ENCODE assay signal across 9 cellular contexts in genomic region chr10:102398172-102399020, GRCh38. TPM values are rescaled to one million over a fixed set of nuclear protein-coding genes. Genes with fewer than 3 reads are reported as not detected.
DNase-seq lines count a peak whose midpoint lies in the region; ATAC-seq and TF ChIP-seq lines count a peak whose summit lies in the region.
"Had no signal": no experiment of that assay in that cellular context is flagged by ENCODE, and none has a peak within 500 bp of the region (broad histone marks: within the 10 kb centered on the region; RNA-seq: fewer than 3 reads in every experiment).

No MANE protein-coding gene starts in this region.

- CTCF ChIA-PET in OCI-LY7 (lab: Charles Lee; ENCODE audit: unreplicated experiment): interaction anchor here (0.5 to 1.3 kb wide), 2 partner anchors 47 to 195 kb away, joined by 4 read pairs; no protein-coding TSS in a partner anchor

- no TSS peak for BruUV-seq in OCI-LY7 (replicated peaks; lab: Mats Ljungman, UMichigan)

- H3K4me1 ChIP-seq in OCI-LY7 (ENCODE audit: insufficient read depth, low read length, poor library complexity, severe bottlenecking) (peaks cover 26% of the 10 kb centered on the region), gastrocnemius medialis (peaks cover 23 to 25% of the 10 kb centered on the region in 2 donors)
- peaks cover 29% of the 10 kb centered on the region for H3K4me1 ChIP-seq in effector memory CD4-positive, alpha-beta T cell (ENCODE audit: control insufficient read depth, insufficient read depth, low read length, poor library complexity, severe bottlenecking)

- DNase-seq in GM06990 (ENCODE audit: extremely low read depth, insufficient read length) (no peak), OCI-LY7 (ENCODE audit: low spot score) (no peak), gastrocnemius medialis (no peak), LoVo (ENCODE audit: low spot score) (no peak), amniotic stem cell (lab: John Stamatoyannopoulos, UW) (no peak), cerebellar nuclear complex (lab: John Stamatoyannopoulos, UW) (no peak), medulla oblongata (ENCODE audit: extremely low spot score) (no peak)
- DNase-seq in effector memory CD4-positive, alpha-beta T cell: no peak

- ATAC-seq in gastrocnemius medialis: no peak

- no peak for TF ChIP-seq POLR2A in gastrocnemius medialis (IDR thresholded peaks at IDR 0.05)

- H4K20me1 ChIP-seq in OCI-LY7 (ENCODE audit: insufficient read depth, low read length): no peaks in the 10 kb centered on the region

- TF ChIP-seq CTCF in GM06990 (IDR thresholded peaks at IDR 0.05; ENCODE audit: insufficient read depth, low read length, poor library complexity, severe bottlenecking) (no peak), OCI-LY7 (conservative IDR thresholded peaks at IDR 0.05; ENCODE audit: low read length) (no peak), gastrocnemius medialis (IDR thresholded peaks at IDR 0.05 in 4 of 5, conservative IDR thresholded peaks at IDR 0.05 in 1 of 5) (no peak)

- POLR2A ChIA-PET in OCI-LY7 (lab: Charles Lee): interaction anchor here (0.9 to 1.6 kb wide), 2 partner anchors 22 to 132 kb away, joined by 3 to 5 read pairs; partner anchors contain the start of gene FBXL15

- intact Hi-C loops in OCI-LY7 (cut with micrococcal nuclease; ENCODE audit: unreplicated experiment) (loop anchor here (1.0 to 5.0 kb wide), 4 partner anchors 23 to 231 kb away; no protein-coding TSS in a partner anchor), gastrocnemius medialis (cut with DNase I; ENCODE audit: low total_unique reads) (loop anchor here (1.0 to 5.0 kb wide), 4 partner anchors 23 to 229 kb away; partner anchors contain the start of genes C10orf95 and PITX3)

- H3K27me3 ChIP-seq in GM06990 (replicated peaks; ENCODE audit: control insufficient read depth, insufficient read depth, low read length) (no peaks in the 10 kb centered on the region), gastrocnemius medialis (no peaks in the 10 kb centered on the region)
- H3K27me3 ChIP-seq in effector memory CD4-positive, alpha-beta T cell (replicated peaks; ENCODE audit: control insufficient read depth, insufficient read depth, low read length, poor library complexity, severe bottlenecking): no peaks in the 10 kb centered on the region

- H3K36me3 ChIP-seq in GM06990 (ENCODE audit: control insufficient read depth, insufficient read depth, low read length) (peaks cover 51% of the 10 kb centered on the region), OCI-LY7 (ENCODE audit: insufficient read depth, low read length) (peaks cover 43% of the 10 kb centered on the region), gastrocnemius medialis (peaks cover 0 to 33% of the 10 kb centered on the region in 2 donors)
- peaks cover 53% of the 10 kb centered on the region for H3K36me3 ChIP-seq in effector memory CD4-positive, alpha-beta T cell (ENCODE audit: control insufficient read depth, insufficient read depth, low read length)

- no peak overlapping the region for H2AFZ ChIP-seq in OCI-LY7 (ENCODE audit: low read length)

- in situ Hi-C loops in gastrocnemius medialis (cut with MboI; ENCODE audit: low sequenced_read_pairs in 4 of 4): loop anchor here in 3 of 4 donors (10.0 to 25.0 kb wide), 2 partner anchors 186 to 189 kb away; no protein-coding TSS in a partner anchor

- H3K9me3 ChIP-seq in OCI-LY7 (ENCODE audit: low read length) (no peaks in the 10 kb centered on the region), gastrocnemius medialis (no peaks in the 10 kb centered on the region)
- no peaks in the 10 kb centered on the region for H3K9me3 ChIP-seq in effector memory CD4-positive, alpha-beta T cell (ENCODE audit: control insufficient read depth, low read length)

- 0 out of 2 replicates have a peak overlapping the region, but pooled peaks have one; percentile 67 for H3K4me2 ChIP-seq in OCI-LY7 (ENCODE audit: low read length)

- H3K4me3 ChIP-seq in GM06990 (replicated peaks; ENCODE audit: low read depth, low read length) (peak overlapping the region; percentile 95), OCI-LY7 (ENCODE audit: low read depth, low read length, poor library complexity, severe bottlenecking) (no peak overlapping the region), gastrocnemius medialis (peak overlapping the region in 2 of 4 donors; percentile 74)
- H3K4me3 ChIP-seq in effector memory CD4-positive, alpha-beta T cell (ENCODE audit: insufficient read depth, low read depth, low read length, poor library complexity, severe bottlenecking): no peak overlapping the region

- H3K9me2 ChIP-seq in OCI-LY7 (ENCODE audit: insufficient read depth, low read length): no peaks in the 10 kb centered on the region

- H3K27ac ChIP-seq in OCI-LY7 (ENCODE audit: low read depth, low read length, poor library complexity, severe bottlenecking) (no peak overlapping the region), gastrocnemius medialis (peak overlapping the region; percentile 82 to 96 (median 92))
- peak overlapping the region; percentile 79 for H3K27ac ChIP-seq in effector memory CD4-positive, alpha-beta T cell (ENCODE audit: insufficient read depth, low read length, poor library complexity, severe bottlenecking)

- peaks cover 9% of the 10 kb centered on the region; the same call in 1 of the 2 replicates for H3K79me2 ChIP-seq in OCI-LY7 (ENCODE audit: insufficient read depth, low read depth, low read length)

RNA-seq across cellular contexts. Expression of gene NFKB2, which starts 2.9 kb away (rescaled TPM):
- 47.1 and 53.3 TPM in 2 replicates for total RNA-seq in OCI-LY7 (2014; rRNA removed; shearing (Covaris generic))
- total RNA-seq in OCI-LY7 (2022) (67.3 and 75.2 TPM in 2 replicates), gastrocnemius medialis (10 to 100 TPM in 3 of 4 donors, 1 to 10 TPM in 1; 8.6 to 17.3 (median 12.8) TPM)

RNA-seq across cellular contexts. Expression of gene PSD, which starts 20.2 kb away (rescaled TPM):
- 2.0 and 2.2 TPM in 2 replicates for total RNA-seq in OCI-LY7 (2014; rRNA removed; shearing (Covaris generic))
- total RNA-seq in OCI-LY7 (2022): 10.2 and 10.9 TPM in 2 replicates
- 1 to 10 TPM in 1 of 4 donors, under 1 TPM in 1, not detected in 2; 0.35 to 2.6 TPM for total RNA-seq in gastrocnemius medialis

RNA-seq across cellular contexts. Expression of gene FBXL15, which starts 22.2 kb away (rescaled TPM):
- total RNA-seq in OCI-LY7 (2014; rRNA removed; shearing (Covaris generic)): 13.3 and 20.9 TPM in 2 replicates
- 13.4 and 18.2 TPM in 2 replicates for total RNA-seq in OCI-LY7 (2022)
- total RNA-seq in gastrocnemius medialis: 10 to 100 TPM; 14.2 to 34.8 (median 21.0) TPM

RNA-seq across cellular contexts. Expression of gene CUEDC2, which starts 34.0 kb away (rescaled TPM):
- 48.9 and 61.0 TPM in 2 replicates for total RNA-seq in OCI-LY7 (2014; rRNA removed; shearing (Covaris generic))
- total RNA-seq in OCI-LY7 (2022) (71.6 and 73.3 TPM in 2 replicates), gastrocnemius medialis (10 to 100 TPM; 51.6 to 83.1 (median 70.2) TPM)

RNA-seq across cellular contexts. Expression of gene C10orf95, which starts 52.9 kb away (rescaled TPM):
- 0.67 and 3.3 TPM in 2 replicates for total RNA-seq in OCI-LY7 (2014; rRNA removed; shearing (Covaris generic))
- total RNA-seq in OCI-LY7 (2022) (0.50 and 0.67 TPM in 2 replicates), gastrocnemius medialis (not detected)
- total RNA-seq: myocyte had no signal
